In the genomic region with DNA sequence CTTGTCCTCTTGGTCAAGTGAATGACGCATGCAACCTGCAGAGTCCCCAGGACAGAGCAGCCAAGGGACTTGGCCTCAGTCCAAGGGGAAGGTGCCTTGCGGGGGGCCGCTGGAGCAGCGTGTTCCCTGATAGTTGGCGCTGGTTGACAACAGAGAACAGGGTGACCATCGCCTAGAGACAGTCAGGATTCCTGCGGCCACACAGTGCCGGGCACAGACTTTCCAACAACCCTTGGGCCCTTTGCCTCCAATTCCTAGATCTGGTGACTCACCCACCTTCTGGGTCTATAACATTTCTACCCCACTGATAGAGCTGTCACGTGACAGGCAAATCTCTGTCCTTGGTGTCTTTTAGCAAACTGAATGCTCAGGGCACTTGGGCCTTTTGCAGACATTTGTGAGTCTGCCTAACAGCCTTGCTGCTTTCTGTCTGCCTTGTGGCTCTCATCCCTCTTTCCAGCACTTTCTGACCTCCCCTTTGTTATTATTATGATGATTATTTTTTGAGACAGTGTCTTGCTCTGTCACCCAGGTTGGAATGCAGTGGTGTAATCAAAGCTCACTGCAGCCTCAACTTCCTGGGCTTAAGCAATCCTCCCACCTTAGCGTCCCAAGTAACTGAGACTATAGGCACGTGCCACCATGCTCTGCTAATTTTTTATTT, we compare ENCODE assay signal across 1 cellular context.
A peak's percentile ranks its signal among the peaks of the same experiment; 100 is the strongest.
TF ChIP-seq lines count a peak whose summit lies in the region.

No MANE protein-coding gene starts in this region.

TF ChIP-seq in IMR-90, 13 proteins besides CTCF, POLR2A, EP300 and RAD21:
- peak; percentile 90 for TF ChIP-seq BHLHE40 (IDR thresholded peaks at IDR 0.05; ENCODE audit: low read depth, low read length)
- TF ChIP-seq, protein P1, sequence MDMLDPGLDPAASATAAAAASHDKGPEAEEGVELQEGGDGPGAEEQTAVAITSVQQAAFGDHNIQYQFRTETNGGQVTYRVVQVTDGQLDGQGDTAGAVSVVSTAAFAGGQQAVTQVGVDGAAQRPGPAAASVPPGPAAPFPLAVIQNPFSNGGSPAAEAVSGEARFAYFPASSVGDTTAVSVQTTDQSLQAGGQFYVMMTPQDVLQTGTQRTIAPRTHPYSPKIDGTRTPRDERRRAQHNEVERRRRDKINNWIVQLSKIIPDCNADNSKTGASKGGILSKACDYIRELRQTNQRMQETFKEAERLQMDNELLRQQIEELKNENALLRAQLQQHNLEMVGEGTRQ (IDR thresholded peaks at IDR 0.05; ENCODE audit: low read depth, low read length), result peak; percentile 80
- peak; percentile 19; the same call in 1 of the 2 replicates for TF ChIP-seq MXI1 (IDR thresholded peaks at IDR 0.05; ENCODE audit: borderline replicate concordance, low read depth, low read length)
- TF ChIP-seq RFX5 (IDR thresholded peaks at IDR 0.05; ENCODE audit: low read depth, low read length), result peak; percentile 51; the same call in 1 of the 2 replicates
- TF ChIP-seq CEBPB (IDR thresholded peaks at IDR 0.05; ENCODE audit: low read depth, low read length), result peak; percentile 95
- TF ChIP-seq ELK1 (IDR thresholded peaks at IDR 0.05; ENCODE audit: borderline replicate concordance, low read depth, low read length), result no peak
- TF ChIP-seq SMC3 (IDR thresholded peaks at IDR 0.05; ENCODE audit: low read depth, low read length), result no peak
TF ChIP-seq in IMR-90: peak in this region for 5.
